2 cellular contexts compared by ENCODE assay signal in the genomic region with DNA sequence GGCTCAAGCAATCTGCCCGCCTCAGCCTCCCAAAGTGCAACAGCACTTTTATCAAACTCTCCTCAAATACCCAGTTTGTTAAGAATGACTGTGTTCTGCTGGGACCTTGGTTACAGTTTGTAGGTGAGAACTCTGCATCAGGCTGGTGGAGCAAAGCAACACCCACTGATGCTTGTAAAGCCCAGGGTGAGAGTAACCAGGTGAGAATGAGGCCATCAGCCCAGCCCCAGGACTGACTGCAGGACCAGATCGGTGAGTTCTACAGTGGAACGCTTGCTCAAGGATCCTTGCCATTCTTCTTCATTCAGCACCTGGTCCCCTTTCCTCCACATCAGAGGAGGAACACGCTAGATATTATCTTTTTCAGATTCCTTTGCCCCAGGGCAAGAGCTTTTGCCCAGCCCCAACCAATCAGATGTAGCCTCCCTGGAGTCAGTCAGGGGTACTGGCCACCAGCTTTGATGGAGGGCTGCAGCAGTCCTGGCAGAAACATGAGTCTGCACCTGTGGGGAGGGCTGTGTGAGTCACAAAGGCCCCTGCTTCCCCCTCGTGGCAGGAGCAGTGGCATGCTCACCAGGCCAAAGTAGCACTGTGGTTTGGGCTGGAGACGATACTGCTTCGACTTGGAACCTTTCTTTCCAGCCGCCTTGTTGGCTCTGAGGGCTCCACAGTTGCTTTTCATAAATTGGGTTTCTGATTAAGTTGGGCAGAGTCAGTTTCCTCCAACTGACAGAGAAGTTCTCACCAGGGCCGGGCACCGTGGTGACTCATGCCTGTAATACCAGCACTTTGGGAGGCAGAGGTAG.
TF ChIP-seq lines count a peak whose summit lies in the region.

No MANE protein-coding gene starts in this region.

TF ChIP-seq in WTC11, 78 proteins besides CTCF, POLR2A, EP300 and RAD21 (continues in another document):
- TF ChIP-seq, protein P1, sequence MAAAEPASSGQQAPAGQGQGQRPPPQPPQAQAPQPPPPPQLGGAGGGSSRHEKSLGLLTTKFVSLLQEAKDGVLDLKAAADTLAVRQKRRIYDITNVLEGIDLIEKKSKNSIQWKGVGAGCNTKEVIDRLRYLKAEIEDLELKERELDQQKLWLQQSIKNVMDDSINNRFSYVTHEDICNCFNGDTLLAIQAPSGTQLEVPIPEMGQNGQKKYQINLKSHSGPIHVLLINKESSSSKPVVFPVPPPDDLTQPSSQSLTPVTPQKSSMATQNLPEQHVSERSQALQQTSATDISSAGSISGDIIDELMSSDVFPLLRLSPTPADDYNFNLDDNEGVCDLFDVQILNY (CRISPR knock-in tag; IDR thresholded peaks at IDR 0.05) = no peak
- TF ChIP-seq AR (CRISPR knock-in tag; IDR thresholded peaks at IDR 0.05) = no peak
- TF ChIP-seq MYBL2 (CRISPR knock-in tag; IDR thresholded peaks at IDR 0.05) = no peak
- TF ChIP-seq ZNF396 (CRISPR knock-in tag; IDR thresholded peaks at IDR 0.05; ENCODE audit: borderline replicate concordance) = no peak
- TF ChIP-seq, protein P2, sequence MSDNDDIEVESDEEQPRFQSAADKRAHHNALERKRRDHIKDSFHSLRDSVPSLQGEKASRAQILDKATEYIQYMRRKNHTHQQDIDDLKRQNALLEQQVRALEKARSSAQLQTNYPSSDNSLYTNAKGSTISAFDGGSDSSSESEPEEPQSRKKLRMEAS (CRISPR knock-in tag; IDR thresholded peaks at IDR 0.05) = peak; percentile 52; the same call in 1 of the 2 replicates
- no peak for TF ChIP-seq CREM (CRISPR knock-in tag; IDR thresholded peaks at IDR 0.05)
- TF ChIP-seq, protein P3, sequence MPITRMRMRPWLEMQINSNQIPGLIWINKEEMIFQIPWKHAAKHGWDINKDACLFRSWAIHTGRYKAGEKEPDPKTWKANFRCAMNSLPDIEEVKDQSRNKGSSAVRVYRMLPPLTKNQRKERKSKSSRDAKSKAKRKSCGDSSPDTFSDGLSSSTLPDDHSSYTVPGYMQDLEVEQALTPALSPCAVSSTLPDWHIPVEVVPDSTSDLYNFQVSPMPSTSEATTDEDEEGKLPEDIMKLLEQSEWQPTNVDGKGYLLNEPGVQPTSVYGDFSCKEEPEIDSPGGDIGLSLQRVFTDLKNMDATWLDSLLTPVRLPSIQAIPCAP (CRISPR knock-in tag; IDR thresholded peaks at IDR 0.05) = no peak
- TF ChIP-seq JAZF1 (CRISPR knock-in tag; IDR thresholded peaks at IDR 0.05) = no peak
- no peak for TF ChIP-seq PREB (CRISPR knock-in tag; IDR thresholded peaks at IDR 0.05; ENCODE audit: borderline replicate concordance)
- TF ChIP-seq, protein P4, sequence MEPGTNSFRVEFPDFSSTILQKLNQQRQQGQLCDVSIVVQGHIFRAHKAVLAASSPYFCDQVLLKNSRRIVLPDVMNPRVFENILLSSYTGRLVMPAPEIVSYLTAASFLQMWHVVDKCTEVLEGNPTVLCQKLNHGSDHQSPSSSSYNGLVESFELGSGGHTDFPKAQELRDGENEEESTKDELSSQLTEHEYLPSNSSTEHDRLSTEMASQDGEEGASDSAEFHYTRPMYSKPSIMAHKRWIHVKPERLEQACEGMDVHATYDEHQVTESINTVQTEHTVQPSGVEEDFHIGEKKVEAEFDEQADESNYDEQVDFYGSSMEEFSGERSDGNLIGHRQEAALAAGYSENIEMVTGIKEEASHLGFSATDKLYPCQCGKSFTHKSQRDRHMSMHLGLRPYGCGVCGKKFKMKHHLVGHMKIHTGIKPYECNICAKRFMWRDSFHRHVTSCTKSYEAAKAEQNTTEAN (CRISPR knock-in tag; IDR thresholded peaks at IDR 0.05) = no peak
- TF ChIP-seq CBFB (CRISPR knock-in tag; IDR thresholded peaks at IDR 0.05; ENCODE audit: low read depth) = no peak
- no peak for TF ChIP-seq FOXP4 (CRISPR knock-in tag; IDR thresholded peaks at IDR 0.05)
- TF ChIP-seq ZNF232 (CRISPR knock-in tag; IDR thresholded peaks at IDR 0.05) = no peak
- TF ChIP-seq IRF2 (CRISPR knock-in tag; IDR thresholded peaks at IDR 0.05; ENCODE audit: borderline replicate concordance, low read depth) = no peak
- TF ChIP-seq GRHL2 (CRISPR knock-in tag; IDR thresholded peaks at IDR 0.05; ENCODE audit: insufficient replicate concordance, severe bottlenecking) = no peak

TF ChIP-seq in HepG2, 621 proteins besides CTCF, POLR2A, EP300 and RAD21 (continues in another document):
- TF ChIP-seq ZNF792 (CRISPR knock-in tag; IDR thresholded peaks at IDR 0.05) = 0 out of 2 replicates have a peak, but pooled peaks have one; percentile 29
- TF ChIP-seq THAP9 (CRISPR knock-in tag; IDR thresholded peaks at IDR 0.05; ENCODE audit: borderline replicate concordance) = no peak
- TF ChIP-seq ZNF34 (CRISPR knock-in tag; IDR thresholded peaks at IDR 0.05; ENCODE audit: borderline replicate concordance) = no peak
- no peak for TF ChIP-seq KLF13 (CRISPR knock-in tag; IDR thresholded peaks at IDR 0.05)
- TF ChIP-seq HNF4A (CRISPR knock-in tag; IDR thresholded peaks at IDR 0.05) = peak; percentile 33; the same call in 1 of the 2 replicates
- no peak for TF ChIP-seq TRAFD1 (CRISPR knock-in tag; IDR thresholded peaks at IDR 0.05; ENCODE audit: borderline replicate concordance)
- no peak for TF ChIP-seq IRX3 (CRISPR knock-in tag; IDR thresholded peaks at IDR 0.05; ENCODE audit: borderline replicate concordance, low read depth)
- no peak for TF ChIP-seq ZNF780A (CRISPR knock-in tag; IDR thresholded peaks at IDR 0.05)
- TF ChIP-seq TBP (CRISPR knock-in tag; IDR thresholded peaks at IDR 0.05) = no peak
- TF ChIP-seq ZNF629 (CRISPR knock-in tag; conservative IDR thresholded peaks at IDR 0.05) = no peak
- TF ChIP-seq, protein P5, sequence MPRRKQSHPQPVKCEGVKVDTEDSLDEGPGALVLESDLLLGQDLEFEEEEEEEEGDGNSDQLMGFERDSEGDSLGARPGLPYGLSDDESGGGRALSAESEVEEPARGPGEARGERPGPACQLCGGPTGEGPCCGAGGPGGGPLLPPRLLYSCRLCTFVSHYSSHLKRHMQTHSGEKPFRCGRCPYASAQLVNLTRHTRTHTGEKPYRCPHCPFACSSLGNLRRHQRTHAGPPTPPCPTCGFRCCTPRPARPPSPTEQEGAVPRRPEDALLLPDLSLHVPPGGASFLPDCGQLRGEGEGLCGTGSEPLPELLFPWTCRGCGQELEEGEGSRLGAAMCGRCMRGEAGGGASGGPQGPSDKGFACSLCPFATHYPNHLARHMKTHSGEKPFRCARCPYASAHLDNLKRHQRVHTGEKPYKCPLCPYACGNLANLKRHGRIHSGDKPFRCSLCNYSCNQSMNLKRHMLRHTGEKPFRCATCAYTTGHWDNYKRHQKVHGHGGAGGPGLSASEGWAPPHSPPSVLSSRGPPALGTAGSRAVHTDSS (CRISPR knock-in tag; conservative IDR thresholded peaks at IDR 0.05) = no peak
- no peak for TF ChIP-seq ZSCAN20 (CRISPR knock-in tag; IDR thresholded peaks at IDR 0.05; ENCODE audit: borderline replicate concordance)
- 0 out of 2 replicates have a peak, but pooled peaks have one; percentile 34 for TF ChIP-seq KDM4B (CRISPR knock-in tag; IDR thresholded peaks at IDR 0.05)
- TF ChIP-seq SMYD3 (CRISPR knock-in tag; IDR thresholded peaks at IDR 0.05) = no peak
- TF ChIP-seq ZNF431 (CRISPR knock-in tag; IDR thresholded peaks at IDR 0.05; ENCODE audit: borderline replicate concordance, low read depth) = no peak
- no peak for TF ChIP-seq MEIS2 (CRISPR knock-in tag; IDR thresholded peaks at IDR 0.05)
- TF ChIP-seq ZNF713 (CRISPR knock-in tag; IDR thresholded peaks at IDR 0.05) = no peak
- TF ChIP-seq SIX1 (CRISPR knock-in tag; IDR thresholded peaks at IDR 0.05; ENCODE audit: borderline replicate concordance) = no peak
- no peak for TF ChIP-seq ZXDC (CRISPR knock-in tag; IDR thresholded peaks at IDR 0.05)
- peak; percentile 31; the same call in 1 of the 2 replicates for TF ChIP-seq ZSCAN9 (CRISPR knock-in tag; IDR thresholded peaks at IDR 0.05; ENCODE audit: borderline replicate concordance)
- TF ChIP-seq ZKSCAN5 (CRISPR knock-in tag; IDR thresholded peaks at IDR 0.05) = no peak
- no peak for TF ChIP-seq ZNF451 (CRISPR knock-in tag; IDR thresholded peaks at IDR 0.05)
- TF ChIP-seq MED8 (CRISPR knock-in tag; IDR thresholded peaks at IDR 0.05; ENCODE audit: insufficient replicate concordance) = no peak
- no peak for TF ChIP-seq PHF5A (CRISPR knock-in tag; IDR thresholded peaks at IDR 0.05; ENCODE audit: low read depth, unreplicated experiment)
- no peak for TF ChIP-seq ZSCAN21 (CRISPR knock-in tag; IDR thresholded peaks at IDR 0.05; ENCODE audit: borderline replicate concordance)
- no peak for TF ChIP-seq ZNF430 (CRISPR knock-in tag; IDR thresholded peaks at IDR 0.05)
- no peak for TF ChIP-seq THYN1 (CRISPR knock-in tag; IDR thresholded peaks at IDR 0.05; ENCODE audit: borderline replicate concordance, low read depth)
- TF ChIP-seq MAFF (IDR thresholded peaks at IDR 0.05; ENCODE audit: low read depth, low read length) = 0 out of 2 replicates have a peak, but pooled peaks have one; percentile 6
- TF ChIP-seq HDAC6 (IDR thresholded peaks at IDR 0.05; ENCODE audit: low read depth, low read length) = no peak
- 0 out of 2 replicates have a peak, but pooled peaks have one; percentile 40 for TF ChIP-seq NFYC (CRISPR knock-in tag; IDR thresholded peaks at IDR 0.05)
- no peak for TF ChIP-seq ZNF83 (CRISPR knock-in tag; IDR thresholded peaks at IDR 0.05; ENCODE audit: borderline replicate concordance)
- TF ChIP-seq ZNF879 (CRISPR knock-in tag; IDR thresholded peaks at IDR 0.05) = no peak
- TF ChIP-seq YEATS2 (CRISPR knock-in tag; IDR thresholded peaks at IDR 0.05; ENCODE audit: borderline replicate concordance) = peak; percentile 69; the same call in 1 of the 2 replicates
- no peak for TF ChIP-seq KMT2A (CRISPR knock-in tag; IDR thresholded peaks at IDR 0.05)
- TF ChIP-seq ZNF20 (CRISPR knock-in tag; IDR thresholded peaks at IDR 0.05) = no peak
- TF ChIP-seq SRSF4 (IDR thresholded peaks at IDR 0.05; ENCODE audit: low read depth, low read length, poor library complexity, severe bottlenecking) = no peak
- TF ChIP-seq ZNF768 (CRISPR knock-in tag; IDR thresholded peaks at IDR 0.05) = no peak
- TF ChIP-seq, protein P6, sequence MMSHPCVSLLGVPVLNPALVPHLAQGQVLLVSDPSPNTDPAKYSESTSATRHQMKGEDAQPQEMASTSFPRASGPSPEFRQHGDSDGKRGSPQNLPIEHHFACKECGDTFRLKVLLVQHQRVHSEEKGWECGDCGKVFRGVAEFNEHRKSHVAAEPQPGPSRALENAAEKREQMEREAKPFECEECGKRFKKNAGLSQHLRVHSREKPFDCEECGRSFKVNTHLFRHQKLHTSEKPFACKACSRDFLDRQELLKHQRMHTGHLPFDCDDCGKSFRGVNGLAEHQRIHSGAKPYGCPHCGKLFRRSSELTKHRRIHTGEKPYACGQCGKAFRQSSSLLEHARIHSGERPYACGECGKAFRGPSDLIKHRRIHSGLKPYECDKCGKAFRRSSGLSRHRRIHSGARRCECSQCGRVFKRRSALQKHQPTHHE (CRISPR knock-in tag; IDR thresholded peaks at IDR 0.05; ENCODE audit: borderline replicate concordance) = no peak
- no peak for TF ChIP-seq TBX2 (CRISPR knock-in tag; IDR thresholded peaks at IDR 0.05; ENCODE audit: borderline replicate concordance)
- peak; percentile 50; the same call in 1 of the 2 replicates for TF ChIP-seq GATAD1 (CRISPR knock-in tag; IDR thresholded peaks at IDR 0.05)
- TF ChIP-seq EHMT2 (IDR thresholded peaks at IDR 0.05; ENCODE audit: borderline replicate concordance, low read depth, low read length) = no peak
- TF ChIP-seq MED1 (CRISPR knock-in tag; IDR thresholded peaks at IDR 0.05) = no peak
- TF ChIP-seq ATAD3A (CRISPR knock-in tag; IDR thresholded peaks at IDR 0.05) = no peak
- no peak for TF ChIP-seq TP53 (CRISPR knock-in tag; conservative IDR thresholded peaks at IDR 0.05)
- no peak for TF ChIP-seq ZNF496 (CRISPR knock-in tag; IDR thresholded peaks at IDR 0.05; ENCODE audit: insufficient replicate concordance)
